11 cellular contexts compared by ENCODE assay signal in genomic region chr2:33498291-33498956, GRCh38. TPM values are rescaled to one million over a fixed set of nuclear protein-coding genes. Genes with fewer than 3 reads are reported as not detected.
DNase-seq lines count a peak whose midpoint lies in the region; ATAC-seq and TF ChIP-seq lines count a peak whose summit lies in the region.
"Had no signal": no experiment of that assay in that cellular context is flagged by ENCODE, and none has a peak within 500 bp of the region (broad histone marks: within the 10 kb centered on the region; RNA-seq: fewer than 3 reads in every experiment).

No MANE protein-coding gene starts in this region.

- no peaks in the 10 kb centered on the region for H3K79me2 ChIP-seq in OCI-LY7 (ENCODE audit: insufficient read depth, low read depth, low read length)

- no peaks in the 10 kb centered on the region for H3K9me3 Mint-ChIP-seq in activated naive CD8-positive, alpha-beta T cell (ENCODE audit: low read depth)
- no peaks in the 10 kb centered on the region for H3K9me3 Mint-ChIP-seq in activated naive CD8-positive, alpha-beta T cell treated with anti-CD3 and anti-CD28 coated beads for 36 hours

- no peaks in the 10 kb centered on the region for H3K9me2 ChIP-seq in OCI-LY7 (ENCODE audit: insufficient read depth, low read length)

- H3K27me3 ChIP-seq in upper lobe of left lung, result no peaks in the 10 kb centered on the region

- H3K4me1 ChIP-seq in OCI-LY7 (ENCODE audit: insufficient read depth, low read length, poor library complexity, severe bottlenecking), result no peaks in the 10 kb centered on the region
- peaks cover 10 to 16% (median 13%) of the 10 kb centered on the region in 4 donors for H3K4me1 ChIP-seq in upper lobe of left lung

- peak; percentile 16 for ATAC-seq in HG03095 (IDR thresholded peaks at IDR 0.05; ENCODE audit: unreplicated experiment)
- no peak for ATAC-seq in T-helper 17 cell
- no peak for ATAC-seq in upper lobe of left lung (ENCODE audit: low FRiP score in 2 of 2)

- no peak overlapping the region for H3K4me2 ChIP-seq in OCI-LY7 (ENCODE audit: low read length)

- CTCF ChIA-PET in OCI-LY7 (lab: Charles Lee; ENCODE audit: unreplicated experiment), result no interaction called here

- no peak for TF ChIP-seq EP300 in upper lobe of left lung (IDR thresholded peaks at IDR 0.05)

- 70 to 86% methylated on average over 5 of the region's 5 CpGs for WGBS in upper lobe of left lung, 2 donors

- H3K36me3 Mint-ChIP-seq in activated naive CD8-positive, alpha-beta T cell, result peaks cover 6% of the 10 kb centered on the region
- peaks cover 3% of the 10 kb centered on the region for H3K36me3 Mint-ChIP-seq in activated naive CD8-positive, alpha-beta T cell treated with anti-CD3 and anti-CD28 coated beads for 36 hours
- peaks cover 3% of the 10 kb centered on the region for H3K36me3 Mint-ChIP-seq in T-helper 17 cell (ENCODE audit: low read depth)

- H3K4me3 Mint-ChIP-seq in activated naive CD8-positive, alpha-beta T cell, result peak overlapping the region; percentile 0
- H3K4me3 Mint-ChIP-seq in activated naive CD8-positive, alpha-beta T cell treated with anti-CD3 and anti-CD28 coated beads for 36 hours, result no peak overlapping the region
- H3K4me3 Mint-ChIP-seq in T-helper 17 cell, result peak overlapping the region; percentile 2

- H4K20me1 ChIP-seq in OCI-LY7 (ENCODE audit: insufficient read depth, low read length), result no peaks in the 10 kb centered on the region

- H2AFZ ChIP-seq in OCI-LY7 (ENCODE audit: low read length), result no peak overlapping the region

- intact Hi-C loops in OCI-LY7 (cut with micrococcal nuclease; ENCODE audit: unreplicated experiment), result no loop called here

- no peak overlapping the region for H3K4me3 ChIP-seq in OCI-LY7 (ENCODE audit: low read depth, low read length, poor library complexity, severe bottlenecking)
- H3K4me3 ChIP-seq in upper lobe of left lung, result no peak overlapping the region

- TF ChIP-seq CTCF in OCI-LY7 (conservative IDR thresholded peaks at IDR 0.05; ENCODE audit: low read length) (no peak), upper lobe of left lung (IDR thresholded peaks at IDR 0.05) (no peak)

- no peaks in the 10 kb centered on the region for H3K27me3 Mint-ChIP-seq in activated naive CD8-positive, alpha-beta T cell
- H3K27me3 Mint-ChIP-seq in activated naive CD8-positive, alpha-beta T cell treated with anti-CD3 and anti-CD28 coated beads for 36 hours, result no peaks in the 10 kb centered on the region
- no peaks in the 10 kb centered on the region for H3K27me3 Mint-ChIP-seq in T-helper 17 cell

- no peaks in the 10 kb centered on the region for H3K9me3 ChIP-seq in T-helper 17 cell (ENCODE audit: control insufficient read depth, low read length, poor library complexity, severe bottlenecking)
- H3K9me3 ChIP-seq in OCI-LY7 (ENCODE audit: low read length), result no peaks in the 10 kb centered on the region
- no peaks in the 10 kb centered on the region for H3K9me3 ChIP-seq in upper lobe of left lung

- peaks cover 30% of the 10 kb centered on the region for H3K4me1 Mint-ChIP-seq in activated naive CD8-positive, alpha-beta T cell (ENCODE audit: low read depth)
- peaks cover 35% of the 10 kb centered on the region for H3K4me1 Mint-ChIP-seq in activated naive CD8-positive, alpha-beta T cell treated with anti-CD3 and anti-CD28 coated beads for 36 hours
- peaks cover 21% of the 10 kb centered on the region for H3K4me1 Mint-ChIP-seq in T-helper 17 cell

- no peak overlapping the region for H3K27ac Mint-ChIP-seq in activated naive CD8-positive, alpha-beta T cell
- no peak overlapping the region for H3K27ac Mint-ChIP-seq in activated naive CD8-positive, alpha-beta T cell treated with anti-CD3 and anti-CD28 coated beads for 36 hours
- H3K27ac Mint-ChIP-seq in T-helper 17 cell, result peak overlapping the region; percentile 83

- BruUV-seq in OCI-LY7 (replicated peaks; lab: Mats Ljungman, UMichigan), result no TSS peak

- H3K36me3 ChIP-seq in OCI-LY7 (ENCODE audit: insufficient read depth, low read length) (no peaks in the 10 kb centered on the region), upper lobe of left lung (no peaks in the 10 kb centered on the region)

- POLR2A ChIA-PET in OCI-LY7 (lab: Charles Lee), result no interaction called here

- DNase-seq in activated naive CD8-positive, alpha-beta T cell treated with anti-CD3 and anti-CD28 coated beads for 36 hours, result no peak
- DNase-seq in T-helper 17 cell (no peak), substantia nigra (lab: John Stamatoyannopoulos, UW) (no peak), OCI-LY7 (ENCODE audit: low spot score) (no peak), NCI-H1048 (lab: John Stamatoyannopoulos, UW) (no peak), upper lobe of left lung (no peak)
- DNase-seq: NCI-H1105; stimulated activated CD4-positive, alpha-beta T cell treated with anti-CD3 and anti-CD28 coated beads, Interleukin-4, amount 100 ng/mL, for 1 hour; SW 1271 had no signal

- TF ChIP-seq POLR2A in upper lobe of left lung (IDR thresholded peaks at IDR 0.05), result no peak

- H3K27ac ChIP-seq in substantia nigra (ENCODE audit: low read depth, low read length, poor library complexity, severe bottlenecking), result peak overlapping the region; percentile 58
- no peak overlapping the region for H3K27ac ChIP-seq in OCI-LY7 (ENCODE audit: low read depth, low read length, poor library complexity, severe bottlenecking)
- no peak overlapping the region for H3K27ac ChIP-seq in upper lobe of left lung

RNA-seq across cellular contexts. Expression of gene RASGRP3, which starts 22.0 kb away (rescaled TPM):
- total RNA-seq in activated naive CD8-positive, alpha-beta T cell treated with anti-CD3 and anti-CD28 coated beads for 36 hours, result 1 to 10 TPM; 5.5 to 5.8 TPM
- 10 to 100 TPM in 1 of 2 donors, 1 to 10 TPM in 1; 3.9 to 13.5 TPM for total RNA-seq in T-helper 17 cell
- total RNA-seq in OCI-LY7 (2014; rRNA removed; shearing (Covaris generic)), result 5.1 and 5.3 TPM in 2 replicates
- 8.7 and 11.2 TPM in 2 replicates for total RNA-seq in OCI-LY7 (2022)
- 10 to 100 TPM in 5 of 6 donors, 1 to 10 TPM in 1; 7.0 to 34.6 (median 14.1) TPM for total RNA-seq in upper lobe of left lung
